28 cellular contexts compared by ENCODE assay signal in genomic region chr2:226158229-226158628, GRCh38.
"Had no signal": no experiment of that assay in that cellular context is flagged by ENCODE, and none has a peak within 500 bp of the region (broad histone marks: within the 10 kb centered on the region; RNA-seq: fewer than 3 reads in every experiment).

No MANE protein-coding gene starts in this region.

- ATAC-seq: activated naive CD4-positive, alpha-beta T cell treated with anti-CD3 and anti-CD28 coated beads, Interleukin-2, amount 50 U/mL, for 72 hours; activated naive CD8-positive, alpha-beta T cell treated with anti-CD3 and anti-CD28 coated beads, Interleukin-2, amount 50 U/mL, for 24 hours; activated T-cell treated with anti-CD3 and anti-CD28 coated beads, Interleukin-2, amount 50 U/mL, for 4 hours; body of pancreas; T-helper 17 cell had no signal

- H3K4me3 ChIP-seq: ascending aorta, body of pancreas, Peyer's patch had no signal

- H3K9ac ChIP-seq: KMS-11 had no signal

- H3K36me3 ChIP-seq: ascending aorta, Peyer's patch had no signal

- H3K4me2 ChIP-seq: KMS-11 had no signal

- FAIRE-seq: bronchial epithelial cell had no signal

- H3K9me3 ChIP-seq: ascending aorta, body of pancreas, Peyer's patch had no signal

- DNase-seq: activated B cell treated with CpG ODN at 0.5 μM for 24 hours; activated CD4-positive, alpha-beta memory T cell treated with anti-CD3 and anti-CD28 coated beads for 36 hours; activated CD4-positive, alpha-beta T cell treated with anti-CD3 and anti-CD28 coated beads for 1 hour; activated CD4-positive, alpha-beta T cell treated with anti-CD3 and anti-CD28 coated beads, Interleukin-2, amount 10 ng/mL, durations not matched to agents 24 days and 14 days; activated CD8-positive, alpha-beta memory T cell treated with anti-CD3 and anti-CD28 coated beads for 24 hours; activated effector memory CD4-positive, alpha-beta T cell treated with anti-CD3 and anti-CD28 coated beads, Interleukin-2, amount 50 U/mL, for 16 hours; activated naive CD4-positive, alpha-beta T cell treated with Interleukin-2 at 50 U/mL for 16 hours; activated naive CD8-positive, alpha-beta T cell treated with anti-CD3 and anti-CD28 coated beads, Interleukin-2, amount 50 U/mL, for 24 hours; activated T-cell treated with anti-CD3 and anti-CD28 coated beads, Interleukin-2, amount 50 U/mL, for 4 hours; amniotic stem cell; body of pancreas; central memory CD4-positive, alpha-beta T cell; MV-4-11; NCI-H1105; NCI-H1436; NCI-H1694 treated with DMSO at 0.1 percent for 48 hours; NCI-H2081; NCI-H510A treated with DMSO at 0.1 percent for 48 hours; NCI-H69; NK-92 treated with Interleukin-12 subunit alpha and Interleukin-12 subunit beta, amount 100 ng/mL, for 24 hours; Peyer's patch; SIG-M5; T-helper 17 cell; T-helper 9 cell had no signal

- H3K4me1 ChIP-seq: ascending aorta, Peyer's patch had no signal

- H3K27ac ChIP-seq: ascending aorta, body of pancreas, KMS-11, Peyer's patch had no signal

- H3K27me3 ChIP-seq: ascending aorta, body of pancreas, Peyer's patch had no signal
